ENCODE assay signal across 9 cellular contexts in the genomic region with DNA sequence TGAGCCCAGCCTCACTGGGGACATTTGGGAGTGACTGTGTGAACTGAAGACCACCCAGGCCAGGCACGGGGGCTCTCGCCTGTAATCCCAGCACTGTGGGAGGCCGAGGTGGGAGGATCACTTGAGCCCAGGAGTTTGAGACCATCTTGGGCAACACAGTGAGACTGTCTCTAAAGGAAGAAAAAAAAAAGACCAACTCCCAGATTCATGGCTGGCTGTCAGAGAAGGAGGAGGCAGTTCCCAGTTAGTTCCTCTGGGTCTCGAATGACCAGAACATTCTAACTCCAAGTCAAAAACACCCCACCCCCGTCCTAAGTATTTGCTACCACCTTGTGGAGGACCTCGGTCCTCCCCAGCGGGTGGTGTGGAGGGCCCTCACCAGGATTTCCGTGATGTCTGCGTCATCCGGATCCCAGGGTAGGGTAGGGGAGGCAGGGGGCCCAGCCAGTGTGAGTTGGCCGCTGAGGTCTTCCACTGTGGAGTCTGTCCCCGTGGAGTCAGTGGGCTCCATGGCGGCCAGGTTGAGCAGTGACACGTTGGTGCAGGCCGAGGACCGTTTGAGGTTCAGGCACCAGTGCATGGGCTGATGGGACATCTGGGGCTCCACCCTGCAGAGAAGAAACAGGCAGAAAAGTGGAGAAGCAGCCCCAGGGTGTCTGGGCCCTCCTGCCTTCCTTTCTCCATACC. TPM values are rescaled to one million over a fixed set of nuclear protein-coding genes. Genes with fewer than 3 reads are reported as not detected.
DNase-seq lines count a peak whose midpoint lies in the region; ATAC-seq and TF ChIP-seq lines count a peak whose summit lies in the region.
"Had no signal": no experiment of that assay in that cellular context is flagged by ENCODE, and none has a peak within 500 bp of the region (broad histone marks: within the 10 kb centered on the region; RNA-seq: fewer than 3 reads in every experiment).

No MANE protein-coding gene starts in this region.

- peaks cover 0 to 27% (median 9%) of the 10 kb centered on the region in 9 donors for H3K4me1 ChIP-seq in heart right ventricle
- peaks cover 19% of the 10 kb centered on the region for H3K4me1 ChIP-seq in suprapubic skin

- H3K27ac ChIP-seq in WERI-Rb-1, result no peak overlapping the region
- peak overlapping the region; percentile 66 to 87 (median 79) for H3K27ac ChIP-seq in heart right ventricle
- peak overlapping the region; percentile 64 for H3K27ac ChIP-seq in suprapubic skin
- H3K27ac ChIP-seq: BLaER1 treated with 17β-estradiol and CSF1 and Interleukin-3, amounts not matched to agents 10 nM and 100 nM had no signal

- H3K9me3 ChIP-seq in WERI-Rb-1 (ENCODE audit: severe bottlenecking) (no peaks in the 10 kb centered on the region), heart right ventricle (peaks cover 0 to 1% (median 0%) of the 10 kb centered on the region in 11 donors), suprapubic skin (no peaks in the 10 kb centered on the region)

- no peak for TF ChIP-seq POLR2A in suprapubic skin (IDR thresholded peaks at IDR 0.05)

- ATAC-seq in heart right ventricle (no peak), HG03521 (IDR thresholded peaks at IDR 0.05; ENCODE audit: unreplicated experiment) (no peak), HG02981 (IDR thresholded peaks at IDR 0.05; ENCODE audit: unreplicated experiment) (no peak)

- TF ChIP-seq CTCF in WERI-Rb-1 (IDR thresholded peaks at IDR 0.05; ENCODE audit: low read depth, low read length), result 0 out of 2 replicates have a peak, but pooled peaks have one; percentile 6
- peak in 5 of 9 donors; percentile 17 to 49 (median 47) for TF ChIP-seq CTCF in heart right ventricle (IDR thresholded peaks at IDR 0.05)
- no peak for TF ChIP-seq CTCF in suprapubic skin (IDR thresholded peaks at IDR 0.05)

- H3K36me3 ChIP-seq in WERI-Rb-1 (no peaks in the 10 kb centered on the region), heart right ventricle (no peaks in the 10 kb centered on the region), suprapubic skin (no peaks in the 10 kb centered on the region)
- H3K36me3 ChIP-seq: BLaER1 treated with 17β-estradiol and CSF1 and Interleukin-3, amounts not matched to agents 10 nM and 100 nM had no signal

- no peaks in the 10 kb centered on the region for H3K27me3 ChIP-seq in WERI-Rb-1 (ENCODE audit: insufficient read depth, low read depth, severe bottlenecking)
- no peaks in the 10 kb centered on the region for H3K27me3 ChIP-seq in heart right ventricle
- no peaks in the 10 kb centered on the region for H3K27me3 ChIP-seq in suprapubic skin
- H3K27me3 ChIP-seq: BLaER1 treated with 17β-estradiol and CSF1 and Interleukin-3, amounts not matched to agents 10 nM and 100 nM had no signal

- H3K4me3 ChIP-seq in WERI-Rb-1 (ENCODE audit: low read depth, low read length) (no peak overlapping the region), heart right ventricle (peak overlapping the region in 1 of 10 donors; percentile 15), suprapubic skin (no peak overlapping the region)
- H3K4me3 ChIP-seq: BLaER1 treated with 17β-estradiol and CSF1 and Interleukin-3, amounts not matched to agents 10 nM and 100 nM had no signal

- TF ChIP-seq EP300 in suprapubic skin (IDR thresholded peaks at IDR 0.05), result no peak

- DNase-seq in activated CD4-positive, alpha-beta T cell treated with anti-CD3 and anti-CD28 coated beads for 48 hours, result peak; percentile 18
- no peak for DNase-seq in activated CD4-positive, alpha-beta T cell treated with anti-CD3 and anti-CD28 coated beads, Interleukin-2, amount 50 U/mL, for 4 hours
- peak; percentile 22 for DNase-seq in WERI-Rb-1
- DNase-seq in heart right ventricle, result peak; percentile 38 to 51
- DNase-seq in suprapubic skin (ENCODE audit: low spot score in 2 of 2), result no peak
- DNase-seq in NCI-H2171 treated with DMSO at 0.1 percent for 48 hours (lab: John Stamatoyannopoulos, UW), result no peak

- 55 to 56% methylated on average over 16 of the region's 16 CpGs for WGBS in heart right ventricle, 2 donors
- WGBS in suprapubic skin, result 52% methylated on average over 14 of the region's 16 CpGs

- intact Hi-C loops in heart right ventricle (cut with DNase I), result no loop called here

RNA-seq across cellular contexts. Expression of a gene that starts 1.3 kb away (rescaled TPM):
- total RNA-seq in heart right ventricle (under 1 TPM in 8 of 10 donors, not detected in 2; 0.15 to 0.80 (median 0.36) TPM), suprapubic skin (1 to 10 TPM in 2 of 4 donors, not detected in 2; 1.7 to 2.5 TPM)
- 1 to 10 TPM in 1 of 2 donors, under 1 TPM in 1; 0.64 to 3.4 TPM for polyA plus RNA-seq in heart right ventricle

RNA-seq across cellular contexts. Expression of a gene that starts 5.0 kb away (rescaled TPM):
- total RNA-seq in heart right ventricle (100 to 1,000 TPM in 1 of 10 donors, 10 to 100 TPM in 9; 56.0 to 108 (median 62.6) TPM), suprapubic skin (100 to 1,000 TPM in 1 of 4 donors, 10 to 100 TPM in 3; 78.1 to 101 (median 93.4) TPM)
- 10 to 100 TPM; 36.1 to 96.3 TPM for polyA plus RNA-seq in heart right ventricle

RNA-seq across cellular contexts. Expression of a gene that starts 51.3 kb away (rescaled TPM):
- total RNA-seq in heart right ventricle (10 to 100 TPM; 11.4 to 20.8 (median 14.4) TPM), suprapubic skin (10 to 100 TPM in 3 of 4 donors, 1 to 10 TPM in 1; 9.4 to 24.2 (median 14.4) TPM)
- 10 to 100 TPM; 16.4 to 24.1 TPM for polyA plus RNA-seq in heart right ventricle

RNA-seq across cellular contexts. Expression of a gene that starts 56.3 kb away (rescaled TPM):
- total RNA-seq in heart right ventricle, result 100 to 1,000 TPM in 1 of 10 donors, 10 to 100 TPM in 9; 39.7 to 110 (median 54.9) TPM
- 100 to 1,000 TPM in 1 of 2 donors, 10 to 100 TPM in 1; 39.5 to 149 TPM for polyA plus RNA-seq in heart right ventricle
- 10 to 100 TPM; 32.2 to 60.3 (median 40.8) TPM for total RNA-seq in suprapubic skin

Comparison
In these comparisons a context has a peak if more than half of its experiments do, and no peak if none do; other contexts are left out.
1. DNase-seq: peak in activated CD4-positive, alpha-beta T cell treated with anti-CD3 and anti-CD28 coated beads for 48 hours (single experiment), WERI-Rb-1 (single experiment) and heart right ventricle (2 of 2); none in activated CD4-positive, alpha-beta T cell treated with anti-CD3 and anti-CD28 coated beads, Interleukin-2, amount 50 U/mL, for 4 hours (0 of 2), suprapubic skin (0 of 2) and NCI-H2171 treated with DMSO at 0.1 percent for 48 hours (single experiment).
2. CTCF ChIP-seq: peak in WERI-Rb-1 (single experiment) and heart right ventricle (5 of 9); none in suprapubic skin (0 of 2).